In the genomic region with DNA sequence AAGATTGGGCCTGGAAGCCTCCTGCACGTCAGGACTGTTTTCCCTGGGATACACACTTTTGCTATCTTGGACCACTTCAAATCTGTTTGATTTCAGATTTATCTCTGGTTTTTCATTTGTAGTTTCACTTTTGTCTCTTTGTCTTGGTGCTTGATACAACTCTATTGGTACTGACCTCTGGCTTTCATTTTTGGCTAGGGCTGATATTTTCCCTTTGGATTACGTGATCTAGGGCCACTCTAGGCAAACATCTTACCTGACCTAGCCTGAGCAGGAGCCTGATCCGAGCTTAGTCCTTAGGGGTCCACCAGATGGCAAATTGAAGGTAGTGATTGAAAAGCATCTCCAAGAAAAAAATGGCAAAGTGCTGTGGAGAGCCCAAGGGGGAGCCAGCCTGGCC, we compare ENCODE assay signal across 3 cellular contexts.
TF ChIP-seq lines count a peak whose summit lies in the region.

No MANE protein-coding gene starts in this region.

TF ChIP-seq in liver, 16 proteins besides CTCF, POLR2A, EP300 and RAD21:
- TF ChIP-seq HNF4A (conservative IDR thresholded peaks at IDR 0.05) (peak; percentile 43 to 51), EGR1 (IDR thresholded peaks at IDR 0.05; ENCODE audit: low read depth in 2 of 2) (no peak), YY1 (IDR thresholded peaks at IDR 0.05) (peak; percentile 53), FOXA2 (IDR thresholded peaks at IDR 0.05) (no peak), RXRA (IDR thresholded peaks at IDR 0.05) (peak in 1 of 2 donors; percentile 51), SP1 (IDR thresholded peaks at IDR 0.05) (peak; percentile 25), FOXA1 (IDR thresholded peaks at IDR 0.05) (no peak), TAF1 (conservative IDR thresholded peaks at IDR 0.05) (no peak), JUND (IDR thresholded peaks at IDR 0.05) (peak in 1 of 2 donors; percentile 53), HNF4G (IDR thresholded peaks at IDR 0.05) (no peak), NR2F2 (IDR thresholded peaks at IDR 0.05) (peak; percentile 13), GABPA (IDR thresholded peaks at IDR 0.05 in 1 of 2, conservative IDR thresholded peaks at IDR 0.05 in 1 of 2) (no peak)
- TF ChIP-seq, protein P1, sequence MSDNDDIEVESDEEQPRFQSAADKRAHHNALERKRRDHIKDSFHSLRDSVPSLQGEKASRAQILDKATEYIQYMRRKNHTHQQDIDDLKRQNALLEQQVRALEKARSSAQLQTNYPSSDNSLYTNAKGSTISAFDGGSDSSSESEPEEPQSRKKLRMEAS (IDR thresholded peaks at IDR 0.05) = no peak
- TF ChIP-seq, protein P2, sequence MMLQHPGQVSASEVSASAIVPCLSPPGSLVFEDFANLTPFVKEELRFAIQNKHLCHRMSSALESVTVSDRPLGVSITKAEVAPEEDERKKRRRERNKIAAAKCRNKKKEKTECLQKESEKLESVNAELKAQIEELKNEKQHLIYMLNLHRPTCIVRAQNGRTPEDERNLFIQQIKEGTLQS (IDR thresholded peaks at IDR 0.05) = no peak
- TF ChIP-seq, protein P3, sequence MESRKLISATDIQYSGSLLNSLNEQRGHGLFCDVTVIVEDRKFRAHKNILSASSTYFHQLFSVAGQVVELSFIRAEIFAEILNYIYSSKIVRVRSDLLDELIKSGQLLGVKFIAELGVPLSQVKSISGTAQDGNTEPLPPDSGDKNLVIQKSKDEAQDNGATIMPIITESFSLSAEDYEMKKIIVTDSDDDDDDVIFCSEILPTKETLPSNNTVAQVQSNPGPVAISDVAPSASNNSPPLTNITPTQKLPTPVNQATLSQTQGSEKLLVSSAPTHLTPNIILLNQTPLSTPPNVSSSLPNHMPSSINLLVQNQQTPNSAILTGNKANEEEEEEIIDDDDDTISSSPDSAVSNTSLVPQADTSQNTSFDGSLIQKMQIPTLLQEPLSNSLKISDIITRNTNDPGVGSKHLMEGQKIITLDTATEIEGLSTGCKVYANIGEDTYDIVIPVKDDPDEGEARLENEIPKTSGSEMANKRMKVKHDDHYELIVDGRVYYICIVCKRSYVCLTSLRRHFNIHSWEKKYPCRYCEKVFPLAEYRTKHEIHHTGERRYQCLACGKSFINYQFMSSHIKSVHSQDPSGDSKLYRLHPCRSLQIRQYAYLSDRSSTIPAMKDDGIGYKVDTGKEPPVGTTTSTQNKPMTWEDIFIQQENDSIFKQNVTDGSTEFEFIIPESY (IDR thresholded peaks at IDR 0.05) = no peak
- TF ChIP-seq, protein P4, sequence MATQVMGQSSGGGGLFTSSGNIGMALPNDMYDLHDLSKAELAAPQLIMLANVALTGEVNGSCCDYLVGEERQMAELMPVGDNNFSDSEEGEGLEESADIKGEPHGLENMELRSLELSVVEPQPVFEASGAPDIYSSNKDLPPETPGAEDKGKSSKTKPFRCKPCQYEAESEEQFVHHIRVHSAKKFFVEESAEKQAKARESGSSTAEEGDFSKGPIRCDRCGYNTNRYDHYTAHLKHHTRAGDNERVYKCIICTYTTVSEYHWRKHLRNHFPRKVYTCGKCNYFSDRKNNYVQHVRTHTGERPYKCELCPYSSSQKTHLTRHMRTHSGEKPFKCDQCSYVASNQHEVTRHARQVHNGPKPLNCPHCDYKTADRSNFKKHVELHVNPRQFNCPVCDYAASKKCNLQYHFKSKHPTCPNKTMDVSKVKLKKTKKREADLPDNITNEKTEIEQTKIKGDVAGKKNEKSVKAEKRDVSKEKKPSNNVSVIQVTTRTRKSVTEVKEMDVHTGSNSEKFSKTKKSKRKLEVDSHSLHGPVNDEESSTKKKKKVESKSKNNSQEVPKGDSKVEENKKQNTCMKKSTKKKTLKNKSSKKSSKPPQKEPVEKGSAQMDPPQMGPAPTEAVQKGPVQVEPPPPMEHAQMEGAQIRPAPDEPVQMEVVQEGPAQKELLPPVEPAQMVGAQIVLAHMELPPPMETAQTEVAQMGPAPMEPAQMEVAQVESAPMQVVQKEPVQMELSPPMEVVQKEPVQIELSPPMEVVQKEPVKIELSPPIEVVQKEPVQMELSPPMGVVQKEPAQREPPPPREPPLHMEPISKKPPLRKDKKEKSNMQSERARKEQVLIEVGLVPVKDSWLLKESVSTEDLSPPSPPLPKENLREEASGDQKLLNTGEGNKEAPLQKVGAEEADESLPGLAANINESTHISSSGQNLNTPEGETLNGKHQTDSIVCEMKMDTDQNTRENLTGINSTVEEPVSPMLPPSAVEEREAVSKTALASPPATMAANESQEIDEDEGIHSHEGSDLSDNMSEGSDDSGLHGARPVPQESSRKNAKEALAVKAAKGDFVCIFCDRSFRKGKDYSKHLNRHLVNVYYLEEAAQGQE (IDR thresholded peaks at IDR 0.05) = no peak

TF ChIP-seq in HepG2, 621 proteins besides CTCF, POLR2A, EP300 and RAD21 (continues in another document):
- TF ChIP-seq, protein P5, sequence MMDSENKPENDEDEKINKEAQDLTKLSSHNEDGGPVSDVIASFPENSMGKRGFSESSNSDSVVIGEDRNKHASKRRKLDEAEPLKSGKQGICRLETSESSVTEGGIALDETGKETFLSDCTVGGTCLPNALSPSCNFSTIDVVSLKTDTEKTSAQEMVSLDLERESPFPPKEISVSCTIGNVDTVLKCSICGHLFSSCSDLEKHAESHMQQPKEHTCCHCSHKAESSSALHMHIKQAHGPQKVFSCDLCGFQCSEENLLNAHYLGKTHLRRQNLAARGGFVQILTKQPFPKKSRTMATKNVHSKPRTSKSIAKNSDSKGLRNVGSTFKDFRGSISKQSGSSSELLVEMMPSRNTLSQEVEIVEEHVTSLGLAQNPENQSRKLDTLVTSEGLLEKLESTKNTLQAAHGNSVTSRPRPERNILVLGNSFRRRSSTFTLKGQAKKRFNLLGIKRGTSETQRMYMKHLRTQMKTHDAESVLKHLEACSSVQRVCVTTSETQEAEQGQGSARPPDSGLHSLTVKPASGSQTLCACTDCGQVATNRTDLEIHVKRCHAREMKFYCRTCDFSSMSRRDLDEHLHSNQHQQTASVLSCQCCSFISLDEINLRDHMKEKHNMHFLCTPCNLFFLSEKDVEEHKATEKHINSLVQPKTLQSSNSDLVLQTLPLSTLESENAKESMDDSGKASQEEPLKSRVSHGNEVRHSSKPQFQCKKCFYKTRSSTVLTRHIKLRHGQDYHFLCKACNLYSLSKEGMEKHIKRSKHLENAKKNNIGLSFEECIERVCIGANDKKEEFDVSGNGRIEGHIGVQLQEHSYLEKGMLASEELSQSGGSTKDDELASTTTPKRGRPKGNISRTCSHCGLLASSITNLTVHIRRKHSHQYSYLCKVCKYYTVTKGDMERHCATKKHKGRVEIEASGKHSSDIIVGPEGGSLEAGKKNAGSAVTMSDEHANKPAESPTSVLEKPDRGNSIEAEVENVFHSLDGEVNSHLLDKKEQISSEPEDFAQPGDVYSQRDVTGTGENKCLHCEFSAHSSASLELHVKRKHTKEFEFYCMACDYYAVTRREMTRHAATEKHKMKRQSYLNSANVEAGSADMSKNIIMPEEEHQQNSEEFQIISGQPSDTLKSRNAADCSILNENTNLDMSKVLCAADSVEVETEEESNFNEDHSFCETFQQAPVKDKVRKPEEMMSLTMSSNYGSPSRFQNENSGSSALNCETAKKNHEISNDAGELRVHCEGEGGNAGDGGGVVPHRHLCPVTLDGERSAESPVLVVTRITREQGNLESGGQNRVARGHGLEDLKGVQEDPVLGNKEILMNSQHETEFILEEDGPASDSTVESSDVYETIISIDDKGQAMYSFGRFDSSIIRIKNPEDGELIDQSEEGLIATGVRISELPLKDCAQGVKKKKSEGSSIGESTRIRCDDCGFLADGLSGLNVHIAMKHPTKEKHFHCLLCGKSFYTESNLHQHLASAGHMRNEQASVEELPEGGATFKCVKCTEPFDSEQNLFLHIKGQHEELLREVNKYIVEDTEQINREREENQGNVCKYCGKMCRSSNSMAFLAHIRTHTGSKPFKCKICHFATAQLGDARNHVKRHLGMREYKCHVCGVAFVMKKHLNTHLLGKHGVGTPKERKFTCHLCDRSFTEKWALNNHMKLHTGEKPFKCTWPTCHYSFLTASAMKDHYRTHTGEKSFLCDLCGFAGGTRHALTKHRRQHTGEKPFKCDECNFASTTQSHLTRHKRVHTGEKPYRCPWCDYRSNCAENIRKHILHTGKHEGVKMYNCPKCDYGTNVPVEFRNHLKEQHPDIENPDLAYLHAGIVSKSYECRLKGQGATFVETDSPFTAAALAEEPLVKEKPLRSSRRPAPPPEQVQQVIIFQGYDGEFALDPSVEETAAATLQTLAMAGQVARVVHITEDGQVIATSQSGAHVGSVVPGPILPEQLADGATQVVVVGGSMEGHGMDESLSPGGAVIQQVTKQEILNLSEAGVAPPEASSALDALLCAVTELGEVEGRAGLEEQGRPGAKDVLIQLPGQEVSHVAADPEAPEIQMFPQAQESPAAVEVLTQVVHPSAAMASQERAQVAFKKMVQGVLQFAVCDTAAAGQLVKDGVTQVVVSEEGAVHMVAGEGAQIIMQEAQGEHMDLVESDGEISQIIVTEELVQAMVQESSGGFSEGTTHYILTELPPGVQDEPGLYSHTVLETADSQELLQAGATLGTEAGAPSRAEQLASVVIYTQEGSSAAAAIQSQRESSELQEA (CRISPR knock-in tag; IDR thresholded peaks at IDR 0.05; ENCODE audit: not compliant biosample characterization) = no peak
- TF ChIP-seq, protein P6, sequence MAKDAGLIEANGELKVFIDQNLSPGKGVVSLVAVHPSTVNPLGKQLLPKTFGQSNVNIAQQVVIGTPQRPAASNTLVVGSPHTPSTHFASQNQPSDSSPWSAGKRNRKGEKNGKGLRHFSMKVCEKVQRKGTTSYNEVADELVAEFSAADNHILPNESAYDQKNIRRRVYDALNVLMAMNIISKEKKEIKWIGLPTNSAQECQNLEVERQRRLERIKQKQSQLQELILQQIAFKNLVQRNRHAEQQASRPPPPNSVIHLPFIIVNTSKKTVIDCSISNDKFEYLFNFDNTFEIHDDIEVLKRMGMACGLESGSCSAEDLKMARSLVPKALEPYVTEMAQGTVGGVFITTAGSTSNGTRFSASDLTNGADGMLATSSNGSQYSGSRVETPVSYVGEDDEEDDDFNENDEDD (CRISPR knock-in tag; IDR thresholded peaks at IDR 0.05; ENCODE audit: borderline replicate concordance) = no peak
- TF ChIP-seq POLR2AphosphoS5 (IDR thresholded peaks at IDR 0.05; ENCODE audit: low read depth, low read length) = no peak
- TF ChIP-seq, protein P7, sequence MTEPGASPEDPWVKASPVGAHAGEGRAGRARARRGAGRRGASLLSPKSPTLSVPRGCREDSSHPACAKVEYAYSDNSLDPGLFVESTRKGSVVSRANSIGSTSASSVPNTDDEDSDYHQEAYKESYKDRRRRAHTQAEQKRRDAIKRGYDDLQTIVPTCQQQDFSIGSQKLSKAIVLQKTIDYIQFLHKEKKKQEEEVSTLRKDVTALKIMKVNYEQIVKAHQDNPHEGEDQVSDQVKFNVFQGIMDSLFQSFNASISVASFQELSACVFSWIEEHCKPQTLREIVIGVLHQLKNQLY (CRISPR knock-in tag; IDR thresholded peaks at IDR 0.05) = no peak

TF ChIP-seq in GM23338, 12 proteins besides CTCF, POLR2A, EP300 and RAD21 (continues in another document):
- no peak for TF ChIP-seq JUNB (IDR thresholded peaks at IDR 0.05; ENCODE audit: unreplicated experiment)
- no peak for TF ChIP-seq CREB1 (CRISPR knock-in tag; IDR thresholded peaks at IDR 0.05; ENCODE audit: low read depth)
- no peak for TF ChIP-seq ZNF114 (CRISPR knock-in tag; IDR thresholded peaks at IDR 0.05)
- no peak for TF ChIP-seq EZH2 (IDR thresholded peaks at IDR 0.05; ENCODE audit: low read depth, unreplicated experiment)
- TF ChIP-seq STAT1 (IDR thresholded peaks at IDR 0.05; ENCODE audit: unreplicated experiment) = no peak
- TF ChIP-seq EZH2phosphoT487 (IDR thresholded peaks at IDR 0.05; ENCODE audit: unreplicated experiment) = no peak
- TF ChIP-seq ZNF331 (CRISPR knock-in tag; IDR thresholded peaks at IDR 0.05; ENCODE audit: low read depth) = no peak
- TF ChIP-seq, protein P4 (IDR thresholded peaks at IDR 0.05; ENCODE audit: unreplicated experiment) = no peak
- TF ChIP-seq, protein P8, sequence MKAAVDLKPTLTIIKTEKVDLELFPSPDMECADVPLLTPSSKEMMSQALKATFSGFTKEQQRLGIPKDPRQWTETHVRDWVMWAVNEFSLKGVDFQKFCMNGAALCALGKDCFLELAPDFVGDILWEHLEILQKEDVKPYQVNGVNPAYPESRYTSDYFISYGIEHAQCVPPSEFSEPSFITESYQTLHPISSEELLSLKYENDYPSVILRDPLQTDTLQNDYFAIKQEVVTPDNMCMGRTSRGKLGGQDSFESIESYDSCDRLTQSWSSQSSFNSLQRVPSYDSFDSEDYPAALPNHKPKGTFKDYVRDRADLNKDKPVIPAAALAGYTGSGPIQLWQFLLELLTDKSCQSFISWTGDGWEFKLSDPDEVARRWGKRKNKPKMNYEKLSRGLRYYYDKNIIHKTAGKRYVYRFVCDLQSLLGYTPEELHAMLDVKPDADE (IDR thresholded peaks at IDR 0.05) = no peak
- no peak for TF ChIP-seq POLR2AphosphoS5 (IDR thresholded peaks at IDR 0.05; ENCODE audit: low read depth)
- no peak for TF ChIP-seq NANOG (IDR thresholded peaks at IDR 0.05; ENCODE audit: borderline replicate concordance)
